In the genomic region with DNA sequence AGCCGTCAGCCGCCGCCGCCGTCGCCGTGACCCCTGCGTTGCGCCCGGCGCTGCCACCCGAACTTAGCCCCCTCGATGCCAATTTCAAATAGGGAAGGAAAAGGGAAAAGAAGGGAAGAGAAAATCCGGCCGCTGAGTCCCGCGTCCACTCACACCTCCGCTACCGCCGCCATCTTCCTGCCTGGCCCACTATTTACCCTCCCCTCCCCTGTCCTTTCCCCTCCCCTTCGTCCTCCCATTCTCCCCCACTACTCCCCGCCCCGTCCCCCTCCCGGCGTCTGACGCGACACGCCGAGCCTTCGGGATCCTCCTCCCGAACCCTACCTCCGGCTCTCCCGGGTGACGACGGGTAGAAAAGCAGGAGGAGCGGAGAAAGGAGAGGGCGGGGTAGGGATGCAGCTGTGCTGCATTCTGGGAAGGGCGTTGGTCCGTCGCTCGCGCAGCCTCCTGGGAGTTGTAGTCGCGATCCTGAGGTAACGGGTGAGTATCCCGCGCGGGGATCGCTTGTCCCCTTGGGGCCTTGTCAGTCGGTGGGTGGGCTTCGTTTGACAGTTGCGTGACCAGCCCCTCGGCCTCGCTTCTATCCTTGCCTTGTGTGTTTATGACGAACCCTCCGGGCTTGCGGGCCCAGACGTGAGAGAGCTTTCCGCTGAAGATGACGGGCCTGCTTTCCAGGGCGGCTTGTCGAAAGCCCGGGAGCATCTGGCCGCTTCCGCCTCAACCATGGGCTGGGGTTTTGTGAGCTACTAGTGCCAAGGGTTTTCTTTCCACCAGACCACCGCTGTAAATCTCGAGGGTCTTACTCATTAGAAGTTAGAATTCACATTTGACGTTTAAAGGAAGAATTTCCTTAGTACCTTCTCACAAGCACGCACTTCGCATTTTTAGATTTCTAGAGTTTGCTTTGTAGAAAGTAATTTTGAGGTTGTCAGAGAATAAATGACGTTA, we compare ENCODE assay signal across 8 cellular contexts.
A peak's percentile ranks its signal among the peaks of the same experiment; 100 is the strongest.
DNase-seq lines count a peak whose midpoint lies in the region; ATAC-seq and TF ChIP-seq lines count a peak whose summit lies in the region.

A gene with protein sequence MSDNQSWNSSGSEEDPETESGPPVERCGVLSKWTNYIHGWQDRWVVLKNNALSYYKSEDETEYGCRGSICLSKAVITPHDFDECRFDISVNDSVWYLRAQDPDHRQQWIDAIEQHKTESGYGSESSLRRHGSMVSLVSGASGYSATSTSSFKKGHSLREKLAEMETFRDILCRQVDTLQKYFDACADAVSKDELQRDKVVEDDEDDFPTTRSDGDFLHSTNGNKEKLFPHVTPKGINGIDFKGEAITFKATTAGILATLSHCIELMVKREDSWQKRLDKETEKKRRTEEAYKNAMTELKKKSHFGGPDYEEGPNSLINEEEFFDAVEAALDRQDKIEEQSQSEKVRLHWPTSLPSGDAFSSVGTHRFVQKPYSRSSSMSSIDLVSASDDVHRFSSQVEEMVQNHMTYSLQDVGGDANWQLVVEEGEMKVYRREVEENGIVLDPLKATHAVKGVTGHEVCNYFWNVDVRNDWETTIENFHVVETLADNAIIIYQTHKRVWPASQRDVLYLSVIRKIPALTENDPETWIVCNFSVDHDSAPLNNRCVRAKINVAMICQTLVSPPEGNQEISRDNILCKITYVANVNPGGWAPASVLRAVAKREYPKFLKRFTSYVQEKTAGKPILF (minus strand): TSS at position 195 of the 948 bp plus-strand sequence. CDS start 422 bp downstream, outside the sequence.
A gene (plus strand): TSS at position 457 of the 948 bp plus-strand sequence.

- DNase-seq in AG09319 (ENCODE audit: extremely low read depth, low read depth) = peak; percentile 94
- DNase-seq in NCI-H446 treated with DMSO at 0.1 percent for 48 hours (lab: John Stamatoyannopoulos, UW) = peak; percentile 95
- DNase-seq in cerebellar cortex (ENCODE audit: low spot score) = peak; percentile 99
- peak; percentile 99 for DNase-seq in islet precursor cell
- DNase-seq in stimulated activated CD4-positive, alpha-beta T cell treated with anti-CD3 and anti-CD28 coated beads, Interleukin-12 subunit alpha, Interleukin-12 subunit beta, amount 100 ng/mL, for 48 hours (ENCODE audit: low read depth in 2 of 3, low spot score in 1 of 3) = peak; percentile 92 to 96 (median 95)

- no peak for TF ChIP-seq CTCF in AG09319 (IDR thresholded peaks at IDR 0.05; ENCODE audit: low read depth, low read length)

- ATAC-seq in GM19035 (IDR thresholded peaks at IDR 0.05; ENCODE audit: unreplicated experiment) = peak; percentile 83
- ATAC-seq in HG03354 (IDR thresholded peaks at IDR 0.05; ENCODE audit: poor library complexity, severe bottlenecking, unreplicated experiment) = peak; percentile 84
- ATAC-seq in activated CD4-positive, CD25-positive, alpha-beta regulatory T cell treated with anti-CD3 and anti-CD28 coated beads, Interleukin-2, amount 50 U/mL, for 24 hours = peak; percentile 96

Comparison
In these comparisons a context has a peak if more than half of its experiments do, and no peak if none do; other contexts are left out.
1. Peak in every context shown above with its lines: DNase-seq and ATAC-seq.